17 cellular contexts compared by ENCODE assay signal in the genomic region with DNA sequence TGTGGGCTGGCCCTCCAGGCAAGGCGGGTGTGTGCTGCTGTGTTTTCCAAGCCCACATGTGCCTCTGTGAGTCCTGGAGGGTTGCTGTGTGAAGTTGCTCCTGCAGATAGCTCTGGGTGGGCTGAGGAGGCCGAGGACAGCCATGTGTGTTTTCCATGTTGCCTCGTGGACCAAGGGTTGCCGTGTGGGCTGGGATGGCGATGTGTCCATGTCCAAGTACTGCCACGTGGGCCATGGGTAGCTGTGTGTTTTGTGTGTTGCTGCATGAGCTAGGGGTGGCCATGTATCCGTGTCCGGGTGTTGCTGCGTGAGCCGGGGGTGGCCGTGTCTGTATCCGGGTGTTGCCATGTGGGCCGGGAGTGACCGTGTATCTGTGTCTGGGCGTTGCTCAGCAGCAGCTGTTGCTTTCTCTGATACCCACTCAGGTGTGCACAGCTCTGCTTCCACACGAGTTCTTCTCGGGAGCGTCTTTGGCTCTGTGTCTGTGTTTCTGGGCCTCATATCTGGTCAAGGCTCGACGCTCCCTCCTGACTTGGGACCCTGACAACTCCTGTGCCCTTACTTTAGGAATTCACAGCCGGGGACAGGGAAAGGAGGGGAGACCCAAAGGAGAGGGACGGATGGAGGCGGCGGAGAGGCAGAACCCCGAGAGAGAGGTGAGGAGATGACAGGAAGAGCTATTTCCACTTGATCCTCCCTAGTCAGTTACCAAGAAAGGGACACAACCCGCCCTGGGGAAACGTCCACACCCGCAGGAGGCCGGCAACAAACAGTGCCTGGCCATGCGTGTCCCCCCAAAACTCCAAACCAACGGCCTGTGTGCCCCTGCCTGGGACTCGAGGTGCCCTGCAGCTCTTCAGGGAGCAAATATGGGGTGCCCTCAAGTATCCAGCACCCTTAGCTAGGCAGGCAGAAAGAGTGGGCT.
"Had no signal": no experiment of that assay in that cellular context is flagged by ENCODE, and none has a peak within 500 bp of the region (broad histone marks: within the 10 kb centered on the region; RNA-seq: fewer than 3 reads in every experiment).

No MANE protein-coding gene starts in this region.

- H3K4me1 Mint-ChIP-seq: activated naive CD4-positive, alpha-beta T cell treated with anti-CD3 and anti-CD28 coated beads, Interleukin-2, amount 10 ng/mL, durations not matched to agents 7 days and 5 days; activated T-helper 17 cell treated with anti-CD3 and anti-CD28 coated beads, Interleukin-2, amount 50 U/mL, for 72 hours; endodermal cell; naive B cell; T-cell had no signal

- DNase-seq: activated CD4-positive, alpha-beta T cell treated with anti-CD3 and anti-CD28 coated beads for 1 hour; activated CD4-positive, alpha-beta T cell treated with anti-CD3 and anti-CD28 coated beads, Interleukin-2, amount 50 U/mL, for 4 hours; activated naive CD4-positive, alpha-beta T cell treated with anti-CD3 and anti-CD28 coated beads, Interleukin-2, amount 10 ng/mL, durations not matched to agents 7 days and 5 days; endodermal cell; left cardiac atrium; mammary epithelial cell; naive B cell; occipital lobe; stimulated activated CD4-positive, alpha-beta T cell treated with anti-CD3 and anti-CD28 coated beads, Interleukin-2, amount 100 ng/mL, for 24 hours; T-cell; T-helper 9 cell had no signal

- H3K36me3 ChIP-seq: heart left ventricle, thoracic aorta had no signal

- H3K27me3 ChIP-seq: dorsolateral prefrontal cortex, heart left ventricle had no signal

- H3K4me3 ChIP-seq: dorsolateral prefrontal cortex, heart left ventricle, psoas muscle, thoracic aorta had no signal

- ATAC-seq: activated T-helper 17 cell treated with anti-CD3 and anti-CD28 coated beads, Interleukin-2, amount 50 U/mL, for 72 hours; heart left ventricle; left cardiac atrium; psoas muscle; sciatic nerve; T-cell had no signal

- H3K9me3 Mint-ChIP-seq: activated naive CD4-positive, alpha-beta T cell treated with anti-CD3 and anti-CD28 coated beads, Interleukin-2, amount 10 ng/mL, durations not matched to agents 7 days and 5 days; activated T-helper 17 cell treated with anti-CD3 and anti-CD28 coated beads, Interleukin-2, amount 50 U/mL, for 72 hours; endodermal cell; T-cell had no signal

- H3K4me3 Mint-ChIP-seq: activated naive CD4-positive, alpha-beta T cell treated with anti-CD3 and anti-CD28 coated beads, Interleukin-2, amount 10 ng/mL, durations not matched to agents 7 days and 5 days; activated T-helper 17 cell treated with anti-CD3 and anti-CD28 coated beads, Interleukin-2, amount 50 U/mL, for 72 hours; endodermal cell; naive B cell; T-cell had no signal

- H3K27ac ChIP-seq: dorsolateral prefrontal cortex, heart left ventricle, psoas muscle, thoracic aorta had no signal

- H3K9me3 ChIP-seq: psoas muscle, thoracic aorta had no signal

- H3K27ac Mint-ChIP-seq: activated naive CD4-positive, alpha-beta T cell treated with anti-CD3 and anti-CD28 coated beads, Interleukin-2, amount 10 ng/mL, durations not matched to agents 7 days and 5 days; activated T-helper 17 cell treated with anti-CD3 and anti-CD28 coated beads, Interleukin-2, amount 50 U/mL, for 72 hours; endodermal cell; naive B cell; T-cell had no signal

- H3K4me1 ChIP-seq: psoas muscle had no signal

- H3K36me3 Mint-ChIP-seq: activated naive CD4-positive, alpha-beta T cell treated with anti-CD3 and anti-CD28 coated beads, Interleukin-2, amount 10 ng/mL, durations not matched to agents 7 days and 5 days; naive B cell; T-cell had no signal
